28 cellular contexts compared by ENCODE assay signal in genomic region chr1:157352216-157352615, GRCh38.
"Had no signal": no experiment of that assay in that cellular context is flagged by ENCODE, and none has a peak within 500 bp of the region (broad histone marks: within the 10 kb centered on the region; RNA-seq: fewer than 3 reads in every experiment).

No MANE protein-coding gene starts in this region.

- H3K4me3 ChIP-seq: colonic mucosa, gastroesophageal sphincter, heart left ventricle, hepatocyte, left ventricle myocardium inferior, lower lobe of right lung, mucosa of descending colon had no signal

- H3K4me3 Mint-ChIP-seq: dendritic cell treated with granulocyte-macrophage colony-stimulating factor and Interleukin-4, amounts not matched to agents 40 ng/mL and 50 ng/mL, for 4 days; effector memory CD8-positive, alpha-beta T cell; endodermal cell; immature natural killer cell; mesothelial cell of epicardium; naive B cell had no signal

- H3K27me3 ChIP-seq: colonic mucosa, foreskin keratinocyte, hepatocyte had no signal

- ATAC-seq: effector memory CD8-positive, alpha-beta T cell; esophagus mucosa; foreskin keratinocyte; gastroesophageal sphincter; heart left ventricle; left colon; left lobe of liver; lower lobe of right lung; mucosa of descending colon had no signal

- DNase-seq: colonic mucosa; cortex of kidney; effector CD8-positive, alpha-beta T cell; effector memory CD8-positive, alpha-beta T cell; endodermal cell; erythroblast; foreskin keratinocyte; heart left ventricle; hypothalamus; immature natural killer cell; islet precursor cell; kidney; kidney glomerular epithelial cell; left colon; left ventricle myocardium inferior; lower lobe of right lung; mesenchymal stem cell; mucosa of descending colon; naive B cell had no signal

- H3K36me3 ChIP-seq: colonic mucosa, gastroesophageal sphincter, heart left ventricle, left ventricle myocardium inferior, lower lobe of right lung had no signal

- H3K9me3 ChIP-seq: colonic mucosa, gastroesophageal sphincter, left ventricle myocardium inferior, lower lobe of right lung, mucosa of descending colon had no signal

- H3K4me1 Mint-ChIP-seq: endodermal cell, naive B cell had no signal

- H3K36me3 Mint-ChIP-seq: mesothelial cell of epicardium had no signal

- FAIRE-seq: endometrium, frontal cortex, kidney had no signal

- H3K79me2 ChIP-seq: hepatocyte had no signal

- H3K27ac ChIP-seq: colonic mucosa, epithelial cell of prostate, foreskin keratinocyte, gastroesophageal sphincter, heart left ventricle, hepatocyte, left ventricle myocardium inferior, lower lobe of right lung had no signal

- H2AFZ ChIP-seq: hepatocyte had no signal

- H3K4me1 ChIP-seq: colonic mucosa, foreskin keratinocyte, gastroesophageal sphincter, lower lobe of right lung had no signal

- H3K4me2 ChIP-seq: hepatocyte had no signal

- H3K9me3 Mint-ChIP-seq: dendritic cell treated with granulocyte-macrophage colony-stimulating factor and Interleukin-4, amounts not matched to agents 40 ng/mL and 50 ng/mL, for 4 days; effector memory CD8-positive, alpha-beta T cell; immature natural killer cell had no signal

- H3K27ac Mint-ChIP-seq: dendritic cell treated with granulocyte-macrophage colony-stimulating factor and Interleukin-4, amounts not matched to agents 40 ng/mL and 50 ng/mL, for 4 days; effector memory CD8-positive, alpha-beta T cell; endodermal cell; immature natural killer cell; mesothelial cell of epicardium; naive B cell had no signal
